ENCODE assay signal across 10 cellular contexts in genomic region chr15:45185903-45186770, GRCh38. TPM values are rescaled to one million over a fixed set of nuclear protein-coding genes. Genes with fewer than 3 reads are reported as not detected.
A peak's percentile ranks its signal among the peaks of the same experiment; 100 is the strongest.
DNase-seq lines count a peak whose midpoint lies in the region; ATAC-seq and TF ChIP-seq lines count a peak whose summit lies in the region.
"Had no signal": no experiment of that assay in that cellular context is flagged by ENCODE, and none has a peak within 500 bp of the region (broad histone marks: within the 10 kb centered on the region; RNA-seq: fewer than 3 reads in every experiment).

No MANE protein-coding gene starts in this region.

- peaks cover 54 to 56% of the 10 kb centered on the region in 2 experiments for H3K4me1 Mint-ChIP-seq in H9
- peaks cover 38% of the 10 kb centered on the region for H3K4me1 Mint-ChIP-seq in activated naive CD8-positive, alpha-beta T cell treated with anti-CD3 and anti-CD28 coated beads for 36 hours
- peaks cover 55% of the 10 kb centered on the region for H3K4me1 Mint-ChIP-seq in stimulated activated memory B cell treated with anti-CD40 and anti-IgM and Interleukin-4, amounts not matched to agents 10 μg/mL and 1 μg/mL and 100 μg/mL, for 72 hours

- peaks cover 21% of the 10 kb centered on the region for H3K4me1 ChIP-seq in H9 (ENCODE audit: insufficient read depth, low read length)
- H3K4me1 ChIP-seq in iPS-20b (ENCODE audit: insufficient read depth, low read length) = peaks cover 36% of the 10 kb centered on the region

- H3K18ac ChIP-seq in H9 (ENCODE audit: insufficient read length, low read depth, low read length) = no peak overlapping the region

- no CpG with 5 or more reads among the region's 8 CpGs for WGBS in H9 (ENCODE audit: extremely low coverage, insufficient read length, low lambda C conversion rate)

- H3K9me3 Mint-ChIP-seq in H9 = no peaks in the 10 kb centered on the region; a peak in 2 of 5 replicates
- no peaks in the 10 kb centered on the region for H3K9me3 Mint-ChIP-seq in activated naive CD8-positive, alpha-beta T cell treated with anti-CD3 and anti-CD28 coated beads for 36 hours
- no peaks in the 10 kb centered on the region for H3K9me3 Mint-ChIP-seq in stimulated activated memory B cell treated with anti-CD40 and anti-IgM and Interleukin-4, amounts not matched to agents 10 μg/mL and 1 μg/mL and 100 μg/mL, for 72 hours

- no peak overlapping the region for H2BK20ac ChIP-seq in H9 (ENCODE audit: low read depth, low read length, poor library complexity, severe bottlenecking)

- H3K27me3 ChIP-seq in H9 (ENCODE audit: insufficient read depth, low read length) (peaks cover 6% of the 10 kb centered on the region; the same call in 1 of the 2 replicates), iPS-20b (ENCODE audit: insufficient read depth, low read length) (peaks cover 44% of the 10 kb centered on the region)

- no peak overlapping the region for H2BK12ac ChIP-seq in H9 (ENCODE audit: insufficient read length, low read depth, low read length)

- no peaks in the 10 kb centered on the region for H4K20me1 ChIP-seq in H9 (ENCODE audit: control insufficient read depth, insufficient read depth, insufficient read length)

- H3K36me3 ChIP-seq in iPS-20b (ENCODE audit: insufficient read depth, low read depth, low read length) = no peaks in the 10 kb centered on the region
- H3K36me3 ChIP-seq: neutrophil had no signal

- peaks cover 3% of the 10 kb centered on the region; the same call in 1 of the 2 replicates for H3K79me2 ChIP-seq in H9 (ENCODE audit: insufficient read depth, low read length)

- H3K23ac ChIP-seq in H9 (ENCODE audit: insufficient read length, low read depth, low read length) = no peak overlapping the region

- no peak for TF ChIP-seq CTCF in H9 (conservative IDR thresholded peaks at IDR 0.05)

- H2AK5ac ChIP-seq in H9 (ENCODE audit: insufficient read length, low read length) = no peak overlapping the region

- H3K14ac ChIP-seq in H9 (ENCODE audit: insufficient read depth, low read length) = no peak overlapping the region

- no peak overlapping the region for H3K27ac ChIP-seq in H9 (ENCODE audit: insufficient read length, low read depth, low read length)
- no peak overlapping the region for H3K27ac ChIP-seq in iPS-20b (ENCODE audit: low read length)
- H3K27ac ChIP-seq: neutrophil had no signal

- H4K5ac ChIP-seq in H9 (ENCODE audit: insufficient read length, low read depth, low read length) = no peak overlapping the region

- H3K36me3 Mint-ChIP-seq in H9 (ENCODE audit: insufficient read depth in 1 of 3, low read depth in 3 of 3) = peaks cover 0 to 6% (median 5%) of the 10 kb centered on the region in 3 experiments; a peak in 2 of 7 replicates
- peaks cover 9% of the 10 kb centered on the region for H3K36me3 Mint-ChIP-seq in activated naive CD8-positive, alpha-beta T cell treated with anti-CD3 and anti-CD28 coated beads for 36 hours
- peaks cover 14% of the 10 kb centered on the region for H3K36me3 Mint-ChIP-seq in stimulated activated memory B cell treated with anti-CD40 and anti-IgM and Interleukin-4, amounts not matched to agents 10 μg/mL and 1 μg/mL and 100 μg/mL, for 72 hours

- H3K9me3 ChIP-seq in H9 (ENCODE audit: control insufficient read depth, low read depth, low read length) (no peaks in the 10 kb centered on the region), iPS-20b (ENCODE audit: insufficient read depth, low read depth, low read length) (no peaks in the 10 kb centered on the region)
- H3K9me3 ChIP-seq: neutrophil had no signal

- H2BK5ac ChIP-seq in H9 (ENCODE audit: insufficient read length, low read length) = no peak overlapping the region

- H2BK120ac ChIP-seq in H9 (ENCODE audit: low read depth, low read length, poor library complexity, severe bottlenecking) = no peak overlapping the region

- DNase-seq in H9 = no peak
- no peak for DNase-seq in activated naive CD8-positive, alpha-beta T cell treated with anti-CD3 and anti-CD28 coated beads for 36 hours
- DNase-seq: NCI-H2171 treated with DMSO at 0.1 percent for 48 hours had no signal

- H3K27ac Mint-ChIP-seq in H9 = peak overlapping the region in 1 of 3 experiments; percentile 80; a peak in 1 of 7 replicates
- H3K27ac Mint-ChIP-seq in activated naive CD8-positive, alpha-beta T cell treated with anti-CD3 and anti-CD28 coated beads for 36 hours = no peak overlapping the region
- H3K27ac Mint-ChIP-seq in stimulated activated memory B cell treated with anti-CD40 and anti-IgM and Interleukin-4, amounts not matched to agents 10 μg/mL and 1 μg/mL and 100 μg/mL, for 72 hours = peak overlapping the region; percentile 83

- no peak overlapping the region for H3K4ac ChIP-seq in H9 (ENCODE audit: low read depth, low read length)

- no peak overlapping the region for H3T11ph ChIP-seq in H9 (ENCODE audit: low read length)

- H3K56ac ChIP-seq in H9 (ENCODE audit: insufficient read length, low read depth, low read length) = no peak overlapping the region

- H3K4me2 ChIP-seq in H9 (ENCODE audit: insufficient read depth, insufficient read length, low read length) = peak overlapping the region; percentile 56

- peak overlapping the region; percentile 67 for H3K4me3 ChIP-seq in iPS-20b (ENCODE audit: low read length)

- no peak overlapping the region for H2AFZ ChIP-seq in H9 (ENCODE audit: low read length)

- peaks cover 13% of the 10 kb centered on the region for H3K79me1 ChIP-seq in H9 (ENCODE audit: insufficient read depth, low read depth, low read length, poor library complexity, severe bottlenecking)

- no peak overlapping the region for H4K91ac ChIP-seq in H9 (ENCODE audit: insufficient read length, low read depth, low read length)

- peak overlapping the region; percentile 87 to 97 for H3K4me3 Mint-ChIP-seq in H9
- H3K4me3 Mint-ChIP-seq in activated naive CD8-positive, alpha-beta T cell treated with anti-CD3 and anti-CD28 coated beads for 36 hours = peak overlapping the region; percentile 89
- peak overlapping the region; percentile 84 for H3K4me3 Mint-ChIP-seq in stimulated activated memory B cell treated with anti-CD40 and anti-IgM and Interleukin-4, amounts not matched to agents 10 μg/mL and 1 μg/mL and 100 μg/mL, for 72 hours

- H4K8ac ChIP-seq in H9 (replicated peaks; ENCODE audit: insufficient read length, low read depth, low read length) = no peak overlapping the region

- H3K27me3 Mint-ChIP-seq in H9 (ENCODE audit: low read depth) = peaks cover 35% of the 10 kb centered on the region
- H3K27me3 Mint-ChIP-seq in activated naive CD8-positive, alpha-beta T cell treated with anti-CD3 and anti-CD28 coated beads for 36 hours = no peaks in the 10 kb centered on the region
- H3K27me3 Mint-ChIP-seq in stimulated activated memory B cell treated with anti-CD40 and anti-IgM and Interleukin-4, amounts not matched to agents 10 μg/mL and 1 μg/mL and 100 μg/mL, for 72 hours = no peaks in the 10 kb centered on the region

- H2BK15ac ChIP-seq in H9 (ENCODE audit: low read depth, low read length) = no peak overlapping the region

- ATAC-seq in stimulated activated memory B cell treated with anti-CD40 and anti-IgM and Interleukin-4, amounts not matched to agents 10 μg/mL and 1 μg/mL and 100 μg/mL, for 72 hours = no peak
- ATAC-seq in HG03469 (IDR thresholded peaks at IDR 0.05; ENCODE audit: unreplicated experiment) = no peak
- ATAC-seq in HG02852 (IDR thresholded peaks at IDR 0.05; ENCODE audit: unreplicated experiment) = no peak
- ATAC-seq in HG02642 (IDR thresholded peaks at IDR 0.05; ENCODE audit: poor library complexity, unreplicated experiment) = no peak
- no peak for ATAC-seq in GM18909 (IDR thresholded peaks at IDR 0.05; ENCODE audit: poor library complexity, unreplicated experiment)

- H3K23me2 ChIP-seq in H9 (ENCODE audit: insufficient read length, low read depth, low read length, poor library complexity, severe bottlenecking) = peaks cover 5% of the 10 kb centered on the region

- H3K9ac ChIP-seq in H9 (ENCODE audit: extremely low read depth, insufficient read length, low read length) = no peak overlapping the region
- H3K9ac ChIP-seq in iPS-20b (ENCODE audit: low read depth, low read length) = peak overlapping the region; percentile 70; the same call in 1 of the 2 replicates

RNA-seq across cellular contexts. Expression of gene SHF, which starts 1.6 kb away (rescaled TPM):
- total RNA-seq in H9 (2021) = 21.7 and 22.3 TPM in 2 replicates
- total RNA-seq in activated naive CD8-positive, alpha-beta T cell treated with anti-CD3 and anti-CD28 coated beads for 36 hours = 10 to 100 TPM; 19.5 to 20.4 TPM

RNA-seq across cellular contexts. Expression of gene DUOX1, which starts 56.3 kb away (rescaled TPM):
- 2.3 and 2.6 TPM in 2 replicates for total RNA-seq in H9 (2021)
- under 1 TPM; 0.14 to 0.22 TPM for total RNA-seq in activated naive CD8-positive, alpha-beta T cell treated with anti-CD3 and anti-CD28 coated beads for 36 hours

RNA-seq across cellular contexts. Expression of gene DUOXA1, which starts 56.5 kb away (rescaled TPM):
- 1.2 and 1.3 TPM in 2 replicates for total RNA-seq in H9 (2021)
- total RNA-seq in activated naive CD8-positive, alpha-beta T cell treated with anti-CD3 and anti-CD28 coated beads for 36 hours = not detected
